In the genomic region with DNA sequence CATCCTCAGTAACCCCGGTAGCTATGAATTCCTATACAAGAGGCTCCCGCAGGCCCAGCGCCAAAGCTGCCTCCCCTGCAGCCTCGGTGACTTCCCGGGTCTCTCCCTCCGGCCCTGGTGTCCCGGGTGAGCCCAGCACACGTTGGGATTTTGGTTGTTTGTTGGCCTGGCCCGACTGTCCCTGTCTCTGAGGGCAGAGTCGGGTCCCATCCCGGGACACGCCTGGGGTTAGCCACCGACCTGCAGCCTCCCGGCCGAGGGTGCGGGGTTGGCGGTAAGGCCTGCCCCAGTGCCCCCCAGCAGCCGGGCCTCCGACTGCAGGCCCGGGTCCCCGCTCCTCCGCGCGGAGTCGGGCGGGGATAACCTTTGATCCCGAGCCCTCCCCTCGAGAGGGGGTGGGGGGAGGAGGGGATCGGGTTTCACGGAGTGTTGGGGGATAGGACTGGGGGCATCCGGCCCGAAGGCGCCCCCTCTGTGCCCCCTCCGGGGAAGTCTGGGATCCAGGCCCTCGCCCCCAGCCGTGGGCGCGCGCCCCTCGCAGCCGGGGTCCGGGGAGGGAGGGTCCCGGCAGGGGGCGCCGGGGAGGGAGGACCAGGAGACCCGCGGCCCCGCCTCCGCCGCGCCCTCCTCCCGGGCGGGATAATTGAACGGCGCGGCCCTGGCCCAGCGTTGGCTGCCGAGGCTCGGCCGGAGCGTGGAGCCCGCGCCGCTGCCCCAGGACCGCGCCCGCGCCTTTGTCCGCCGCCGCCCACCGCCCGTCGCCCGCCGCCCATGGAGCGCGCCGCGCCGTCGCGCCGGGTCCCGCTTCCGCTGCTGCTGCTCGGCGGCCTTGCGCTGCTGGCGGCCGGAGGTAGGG, we compare ENCODE assay signal across 9 cellular contexts. TPM values are rescaled to one million over a fixed set of nuclear protein-coding genes. Genes with fewer than 3 reads are reported as not detected.
DNase-seq lines count a peak whose midpoint lies in the region; ATAC-seq, FAIRE-seq and TF ChIP-seq lines count a peak whose summit lies in the region.
"Had no signal": no experiment of that assay in that cellular context is flagged by ENCODE, and none has a peak within 500 bp of the region (broad histone marks: within the 10 kb centered on the region; RNA-seq: fewer than 3 reads in every experiment).

TSS of gene FBLN1 (plus strand) at position 669 of the 856 bp plus-strand sequence. CDS start at position 772, 103 bp downstream.

- intact Hi-C loops in Right ventricle myocardium superior (cut with DNase I) = no loop called here
- intact Hi-C loops in pancreas (cut with DNase I) = no loop called here

- no peak for TF ChIP-seq POLR2A in GM18505 (IDR thresholded peaks at IDR 0.05; ENCODE audit: borderline replicate concordance, extremely low read depth, insufficient read depth, insufficient read length)

- H3K27ac ChIP-seq in pancreas = no peak within 1 kb of the TSS

- H3K4me1 Mint-ChIP-seq in T-helper 17 cell = peaks cover 2% of the 10 kb centered on the region

- no peaks in the 10 kb centered on the region for H3K27me3 ChIP-seq in HAP-1 (ENCODE audit: low read depth)
- no peaks in the 10 kb centered on the region for H3K27me3 ChIP-seq in pancreas

- peak within 1 kb of the TSS; percentile 73 for H3K4me3 ChIP-seq in HAP-1
- peak within 1 kb of the TSS; percentile 16 to 45 (median 31) for H3K4me3 ChIP-seq in pancreas

- peaks cover 55% of the 10 kb centered on the region for H3K27me3 Mint-ChIP-seq in T-helper 17 cell

- FAIRE-seq in pancreas (lab: Jason Lieb, UNC) = no peak

- WGBS in pancreas, 2 donors = 5 to 9% methylated on average over 46 to 91 of the region's 91 CpGs

- DNase-seq in HAP-1 (ENCODE audit: low spot score in 2 of 2) (peak; percentile 65 to 85), T-helper 17 cell (no peak), Right ventricle myocardium superior (peak; percentile 74), pancreas (peak in 1 of 6 donors; percentile 68), medulla oblongata (ENCODE audit: extremely low spot score) (no peak)

- no peak for TF ChIP-seq CTCF in pancreas (IDR thresholded peaks at IDR 0.05)

- in situ Hi-C loops in HAP-1 (cut with MboI; ENCODE audit: low sequenced_read_pairs) = no loop called here

- H3K36me3 Mint-ChIP-seq in T-helper 17 cell (ENCODE audit: low read depth) = no peaks in the 10 kb centered on the region

- H3K4me3 Mint-ChIP-seq in T-helper 17 cell = peak within 1 kb of the TSS; percentile 12
- H3K4me3 Mint-ChIP-seq: T-helper 1 cell treated with Interleukin-12 subunit alpha and Interleukin-12 subunit beta and Interleukin-4 antibody, amounts not matched to agents 30 μg/mL and 1 μg/mL, for 36 hours had no signal

- H3K27ac Mint-ChIP-seq in T-helper 17 cell = no peak within 1 kb of the TSS
- H3K27ac Mint-ChIP-seq: T-helper 1 cell treated with Interleukin-12 subunit alpha and Interleukin-12 subunit beta and Interleukin-4 antibody, amounts not matched to agents 30 μg/mL and 1 μg/mL, for 36 hours had no signal

- ATAC-seq in T-helper 17 cell = no peak
- peak; percentile 65 for ATAC-seq in Right ventricle myocardium superior (ENCODE audit: poor library complexity)
- ATAC-seq in pancreas = peak; percentile 51 to 81 (median 76)
- ATAC-seq in GM18505 (IDR thresholded peaks at IDR 0.05; ENCODE audit: unreplicated experiment) = no peak
- ATAC-seq in GM21723 (IDR thresholded peaks at IDR 0.05; ENCODE audit: unreplicated experiment) = no peak
- ATAC-seq in HG03135 (IDR thresholded peaks at IDR 0.05; ENCODE audit: unreplicated experiment) = no peak

- H3K9me3 ChIP-seq in HAP-1 (no peaks in the 10 kb centered on the region), T-helper 17 cell (ENCODE audit: control insufficient read depth, low read length, poor library complexity, severe bottlenecking) (no peaks in the 10 kb centered on the region), pancreas (no peaks in the 10 kb centered on the region)

- H3K36me3 ChIP-seq in HAP-1 (replicated peaks) (peaks cover 13% of the 10 kb centered on the region), pancreas (no peaks in the 10 kb centered on the region)

- H3K4me1 ChIP-seq in HAP-1 (peaks cover 14% of the 10 kb centered on the region), pancreas (no peaks in the 10 kb centered on the region)

RNA-seq across cellular contexts. Expression of gene FBLN1, which starts in this region (rescaled TPM):
- total RNA-seq in T-helper 17 cell (under 1 TPM; 0.34 to 0.90 TPM), Right ventricle myocardium superior (89.5 TPM), pancreas (100 to 1,000 TPM in 1 of 6 donors, 10 to 100 TPM in 5; 12.0 to 114 (median 44.5) TPM)
- 10 to 100 TPM; 12.0 to 14.8 TPM for polyA plus RNA-seq in pancreas

Comparison
In these comparisons a context has a peak if more than half of its experiments do, and no peak if none do; other contexts are left out.
1. RNA of gene FBLN1 (total RNA-seq): 89.5 TPM in Right ventricle myocardium superior (single experiment) and 12.0 to 114 TPM in pancreas; 0.34 to 0.90 TPM in T-helper 17 cell; every median in the first group is over 4 times any median in the second.
2. DNase-seq: peak in HAP-1 (2 of 2) and Right ventricle myocardium superior (single experiment); none in T-helper 17 cell (0 of 3) and medulla oblongata (single experiment).
3. ATAC-seq: peak in Right ventricle myocardium superior (single experiment) and pancreas (4 of 4); none in T-helper 17 cell (single experiment), GM18505 (single experiment), GM21723 (single experiment) and HG03135 (single experiment).